ENCODE assay signal across 8 cellular contexts in genomic region chr15:89171136-89172072, GRCh38. TPM values are rescaled to one million over a fixed set of nuclear protein-coding genes. Genes with fewer than 3 reads are reported as not detected.
DNase-seq lines count a peak whose midpoint lies in the region; ATAC-seq and TF ChIP-seq lines count a peak whose summit lies in the region.

No MANE protein-coding gene starts in this region.

- H3K27me3 ChIP-seq in BE2C (no peaks in the 10 kb centered on the region), iPS DF 6.9 (ENCODE audit: control insufficient read depth, insufficient read depth, low read length) (no peaks in the 10 kb centered on the region)

- H3K4me1 ChIP-seq in BE2C, result no peaks in the 10 kb centered on the region; the same call in 1 of the 2 replicates
- 0 out of 2 replicates have a peak, but pooled peaks cover 1% of the 10 kb centered on the region for H3K4me1 ChIP-seq in iPS DF 6.9 (ENCODE audit: control insufficient read depth, insufficient read depth, low read length)

- TF ChIP-seq CTCF in BE2C (IDR thresholded peaks at IDR 0.05; ENCODE audit: low read depth, low read length), result peak; percentile 91
- peak; percentile 79 for TF ChIP-seq CTCF in GM12873 (IDR thresholded peaks at IDR 0.05; ENCODE audit: insufficient read depth, low read depth, low read length, missing control alignments)

- no peak overlapping the region for H3K27ac ChIP-seq in iPS DF 6.9 (ENCODE audit: low read length)

- H3K4me3 ChIP-seq in BE2C (ENCODE audit: low read depth, low read length) (no peak overlapping the region), iPS DF 6.9 (ENCODE audit: low read length) (no peak overlapping the region)

- DNase-seq in BE2C (peak; percentile 63), NOMO-1 treated with DMSO at 0.1 percent for 48 hours (lab: John Stamatoyannopoulos, UW; ENCODE audit: unreplicated experiment) (peak; percentile 6), amniotic epithelial cell (ENCODE audit: low read depth) (peak; percentile 36), iPS DF 6.9 (ENCODE audit: low read depth, low spot score) (peak; percentile 70), NCI-H1048 (lab: John Stamatoyannopoulos, UW) (no peak)
- peak; percentile 49 for DNase-seq in stimulated activated CD4-positive, alpha-beta T cell treated with anti-CD3 and anti-CD28 coated beads, Interleukin-4, amount 100 ng/mL, for 24 hours

- no CpG with 5 or more reads among the region's 12 CpGs for WGBS in iPS DF 6.9 (ENCODE audit: insufficient coverage, insufficient read length)

- no peaks in the 10 kb centered on the region for H3K9me3 ChIP-seq in BE2C
- H3K9me3 ChIP-seq in iPS DF 6.9 (ENCODE audit: control insufficient read depth, insufficient read depth, low read length), result no peaks in the 10 kb centered on the region

- H3K36me3 ChIP-seq in BE2C, result peaks cover 2% of the 10 kb centered on the region
- no peaks in the 10 kb centered on the region for H3K36me3 ChIP-seq in iPS DF 6.9 (ENCODE audit: control insufficient read depth, insufficient read depth, low read length)

- ATAC-seq in HG02840 (IDR thresholded peaks at IDR 0.05; ENCODE audit: low FRiP score, unreplicated experiment), result no peak

RNA-seq across cellular contexts. Expression of gene RLBP1, which starts 50.0 kb away (rescaled TPM):
- polyA plus RNA-seq in BE2C (2012; ENCODE audit: insufficient read depth, insufficient read length, low read depth), result not detected
